Comparison of ENCODE assay signal across 15 cellular contexts in the genomic region with DNA sequence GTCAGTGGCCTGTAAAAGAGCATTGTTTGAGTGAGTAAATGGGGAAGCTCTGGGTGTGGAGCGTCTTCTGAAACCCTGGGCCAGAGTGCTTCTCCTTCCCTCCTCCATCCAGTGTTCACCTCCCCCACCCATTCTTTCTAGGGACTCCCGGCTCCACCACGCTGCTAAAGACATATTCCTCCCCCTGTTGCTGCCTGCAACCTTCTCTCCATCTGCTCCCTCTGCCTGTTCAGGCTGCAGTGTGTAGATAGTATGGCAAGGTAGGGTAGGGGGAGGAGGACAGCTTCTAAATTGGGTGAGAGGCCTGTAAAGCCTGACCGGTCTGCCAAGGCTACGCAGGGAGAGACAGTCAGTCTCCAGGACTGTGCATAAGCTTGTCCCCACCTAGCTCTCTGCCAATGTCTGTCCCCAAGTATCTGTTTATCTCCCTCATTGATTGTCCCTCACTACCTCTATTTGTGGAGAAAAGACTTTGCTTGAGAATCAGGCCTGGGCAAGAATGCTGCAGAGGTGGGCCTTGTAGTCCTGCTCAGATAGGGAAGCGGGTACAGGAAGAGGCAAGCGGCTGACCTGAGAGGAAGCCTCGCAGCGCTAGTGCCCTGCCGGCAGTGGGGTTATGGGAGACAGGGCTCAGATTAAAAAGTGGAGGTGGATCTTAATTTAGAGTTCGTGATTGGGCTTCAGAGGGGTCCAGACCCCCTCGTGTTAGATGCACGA. TPM values are rescaled to one million over a fixed set of nuclear protein-coding genes. Genes with fewer than 3 reads are reported as not detected.
DNase-seq lines count a peak whose midpoint lies in the region; ATAC-seq and TF ChIP-seq lines count a peak whose summit lies in the region.
"Had no signal": no experiment of that assay in that cellular context is flagged by ENCODE, and none has a peak within 500 bp of the region (broad histone marks: within the 10 kb centered on the region; RNA-seq: fewer than 3 reads in every experiment).

No MANE protein-coding gene starts in this region.

- TF ChIP-seq CTCF in omental fat pad (IDR thresholded peaks at IDR 0.05) (no peak), GM13976 (IDR thresholded peaks at IDR 0.05; ENCODE audit: borderline replicate concordance, control extremely low read depth, extremely low read depth, insufficient read depth, missing control alignments) (no peak)

- ATAC-seq in omental fat pad (ENCODE audit: low FRiP score) (no peak), GM21717 (IDR thresholded peaks at IDR 0.05; ENCODE audit: unreplicated experiment) (no peak)

- H3K9me3 ChIP-seq in iPS-18a (ENCODE audit: control insufficient read depth, low read depth, low read length) (no peaks in the 10 kb centered on the region), stomach smooth muscle (ENCODE audit: control insufficient read depth in 2 of 2, low read length in 2 of 2) (no peaks in the 10 kb centered on the region)

- in situ Hi-C loops in GM13976 (cut with MboI; ENCODE audit: low sequenced_read_pairs, unreplicated experiment): no loop called here

- H3K4me1 ChIP-seq in iPS-18a (ENCODE audit: control insufficient read depth, low read depth, low read length) (peaks cover 11% of the 10 kb centered on the region), stomach smooth muscle (ENCODE audit: control insufficient read depth, insufficient read depth, low read length) (peaks cover 24% of the 10 kb centered on the region)

- DNase-seq in SIG-M5 treated with dmso at 0.1 percent for 504 hours (lab: John Stamatoyannopoulos, UW; ENCODE audit: unreplicated experiment) (peak; percentile 7), SIG-M5 (lab: John Stamatoyannopoulos, UW) (no peak), NOMO-1 treated with DMSO at 0.1 percent for 48 hours (lab: John Stamatoyannopoulos, UW; ENCODE audit: unreplicated experiment) (peak; percentile 41), omental fat pad (ENCODE audit: low spot score) (no peak), GM13976 (ENCODE audit: low spot score) (no peak)
- DNase-seq: foreskin melanocyte; mammary epithelial cell; stimulated activated CD8-positive, alpha-beta memory T cell treated with anti-CD3 and anti-CD28 coated beads, Interleukin-4, amount 100 ng/mL, for 48 hours; T1000 had no signal

- H3K36me3 ChIP-seq in iPS-18a (ENCODE audit: control insufficient read depth, low read depth, low read length) (no peaks in the 10 kb centered on the region), stomach smooth muscle (ENCODE audit: control insufficient read depth in 2 of 2, insufficient read depth in 2 of 2, low read length in 2 of 2) (no peaks in the 10 kb centered on the region)
- H3K36me3 ChIP-seq: cardiac muscle cell had no signal

- peaks cover 50% of the 10 kb centered on the region for H3K27me3 ChIP-seq in iPS-18a (ENCODE audit: control insufficient read depth, insufficient read depth, low read length)
- H3K27me3 ChIP-seq in stomach smooth muscle (ENCODE audit: control insufficient read depth in 1 of 2, insufficient read depth in 2 of 2, low read length in 2 of 2): peaks cover 29 to 34% of the 10 kb centered on the region in 2 donors

- no peak overlapping the region for H3K9ac ChIP-seq in iPS-18a (ENCODE audit: low read length)
- no peak overlapping the region for H3K9ac ChIP-seq in stomach smooth muscle (ENCODE audit: low read length in 2 of 2)

- H3K4me3 ChIP-seq in iPS-18a (ENCODE audit: low read length): peak overlapping the region; percentile 60
- H3K4me3 ChIP-seq in stomach smooth muscle (ENCODE audit: low read length in 2 of 2): peak overlapping the region; percentile 51 to 67

- H3K27ac ChIP-seq in iPS-18a (ENCODE audit: low read length) (no peak overlapping the region), stomach smooth muscle (ENCODE audit: low read length) (no peak overlapping the region)
- H3K27ac ChIP-seq: cardiac muscle cell, HL-60, skin epidermis had no signal

RNA-seq across cellular contexts. Expression of a gene that starts 0.9 kb away (rescaled TPM):
- total RNA-seq in omental fat pad: under 1 TPM in 2 of 4 donors, not detected in 2; 0.09 to 0.16 TPM
- total RNA-seq: mammary epithelial cell had no signal

Comparison
In these comparisons a context has a peak if more than half of its experiments do, and no peak if none do; other contexts are left out.
1. DNase-seq: peak in SIG-M5 treated with dmso at 0.1 percent for 504 hours (single experiment) and NOMO-1 treated with DMSO at 0.1 percent for 48 hours (single experiment); none in SIG-M5 (single experiment), omental fat pad (single experiment) and GM13976 (single experiment).